In the genomic region with DNA sequence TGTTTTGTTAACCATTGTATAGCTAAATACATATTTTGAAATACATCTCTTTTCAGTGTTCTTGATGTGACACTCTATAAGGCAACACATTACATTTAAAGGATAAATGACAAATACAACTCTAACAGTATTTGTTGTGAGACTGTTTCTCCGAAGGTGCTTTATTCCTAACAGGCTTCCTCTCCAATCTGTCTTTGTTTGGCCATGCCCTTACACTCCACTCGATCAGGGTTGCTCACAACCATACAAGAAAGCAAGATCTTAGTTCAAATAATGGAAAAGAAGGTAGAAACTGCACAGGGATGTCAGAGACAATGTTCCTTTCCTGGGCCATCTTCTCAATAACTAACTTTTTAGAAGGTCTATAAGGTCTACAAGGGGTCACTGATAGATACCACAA, we compare ENCODE assay signal across 14 cellular contexts.
"Had no signal": no experiment of that assay in that cellular context is flagged by ENCODE, and none has a peak within 500 bp of the region (broad histone marks: within the 10 kb centered on the region; RNA-seq: fewer than 3 reads in every experiment).

No MANE protein-coding gene starts in this region.

- H3K27ac ChIP-seq: cardiac muscle cell, neutrophil, prostate gland, right lobe of liver had no signal

- H3K4me1 ChIP-seq: prostate gland, right lobe of liver had no signal

- H3K27ac Mint-ChIP-seq: activated CD4-positive, alpha-beta T cell treated with anti-CD3 and anti-CD28 coated beads for 36 hours; activated CD8-positive, alpha-beta T cell treated with anti-CD3 and anti-CD28 coated beads, Interleukin-2, amount 10 ng/mL, durations not matched to agents 7 days and 5 days; T-cell had no signal

- H3K4me3 Mint-ChIP-seq: activated CD4-positive, alpha-beta T cell treated with anti-CD3 and anti-CD28 coated beads for 36 hours; activated CD8-positive, alpha-beta T cell treated with anti-CD3 and anti-CD28 coated beads, Interleukin-2, amount 10 ng/mL, durations not matched to agents 7 days and 5 days; T-cell had no signal

- H3K36me3 ChIP-seq: cardiac muscle cell, neutrophil, prostate gland, right lobe of liver had no signal

- H3K27me3 ChIP-seq: cardiac muscle cell, neutrophil, right lobe of liver had no signal

- H3K27me3 Mint-ChIP-seq: activated CD4-positive, alpha-beta T cell treated with anti-CD3 and anti-CD28 coated beads for 36 hours had no signal

- DNase-seq: activated CD4-positive, alpha-beta T cell treated with anti-CD3 and anti-CD28 coated beads for 36 hours; activated CD8-positive, alpha-beta memory T cell treated with anti-CD3 and anti-CD28 coated beads, Interleukin-2, amount 50 U/mL, for 48 hours; activated CD8-positive, alpha-beta T cell treated with anti-CD3 and anti-CD28 coated beads, Interleukin-2, amount 10 ng/mL, durations not matched to agents 7 days and 5 days; activated naive CD4-positive, alpha-beta T cell; right lobe of liver; stimulated activated CD4-positive, alpha-beta T cell treated with anti-CD3 and anti-CD28 coated beads, Interleukin-2, amount 100 ng/mL, for 24 hours; stimulated activated naive CD4-positive, alpha-beta T cell; substantia nigra; T-cell; T1000; trophoblast cell had no signal

- ATAC-seq: activated CD4-positive, alpha-beta T cell treated with anti-CD3 and anti-CD28 coated beads for 36 hours; activated CD8-positive, alpha-beta T cell treated with anti-CD3 and anti-CD28 coated beads, Interleukin-2, amount 10 ng/mL, durations not matched to agents 7 days and 5 days; T-cell had no signal

- H3K9me3 ChIP-seq: neutrophil, prostate gland, right lobe of liver had no signal

- H3K4me3 ChIP-seq: cardiac muscle cell, prostate gland, right lobe of liver had no signal
